ENCODE assay signal across 15 cellular contexts in genomic region chr4:71604785-71605184, GRCh38.
DNase-seq lines count a peak whose midpoint lies in the region; ATAC-seq, FAIRE-seq and TF ChIP-seq lines count a peak whose summit lies in the region.
"Had no signal": no experiment of that assay in that cellular context is flagged by ENCODE, and none has a peak within 500 bp of the region (broad histone marks: within the 10 kb centered on the region; RNA-seq: fewer than 3 reads in every experiment).

No MANE protein-coding gene starts in this region.

- no peak for FAIRE-seq in small intestine (lab: Jason Lieb, UNC)
- FAIRE-seq: A204.1 had no signal

- DNase-seq in Calu3, result no peak
- DNase-seq in small intestine, result no peak
- no peak for DNase-seq in vagina (ENCODE audit: extremely low spot score in 2 of 2)
- DNase-seq in spleen, result no peak
- DNase-seq in right lobe of liver, result no peak
- DNase-seq: amygdala; DMS53; effector memory CD8-positive, alpha-beta T cell; hippocampal formation; right cardiac atrium had no signal

- peaks cover 3 to 9% of the 10 kb centered on the region in 2 donors for H3K4me1 ChIP-seq in small intestine (ENCODE audit: control insufficient read depth in 2 of 2, insufficient read depth in 1 of 2, low read depth in 1 of 2, low read length in 1 of 2)
- H3K4me1 ChIP-seq in vagina, result no peaks in the 10 kb centered on the region
- no peaks in the 10 kb centered on the region for H3K4me1 ChIP-seq in spleen
- H3K4me1 ChIP-seq in right lobe of liver, result peaks cover 0 to 5% (median 0%) of the 10 kb centered on the region in 4 donors

- H3K4me1 Mint-ChIP-seq in Calu3 (ENCODE audit: low read depth, unreplicated experiment), result peaks cover 49% of the 10 kb centered on the region

- H3K4me3 ChIP-seq in small intestine (ENCODE audit: low read depth in 1 of 2, low read length in 2 of 2), result no peak overlapping the region
- H3K4me3 ChIP-seq in vagina, result no peak overlapping the region
- H3K4me3 ChIP-seq in spleen, result no peak overlapping the region
- no peak overlapping the region for H3K4me3 ChIP-seq in right lobe of liver

- TF ChIP-seq CTCF in Calu3 (IDR thresholded peaks at IDR 0.05; ENCODE audit: unreplicated experiment) (no peak), vagina (IDR thresholded peaks at IDR 0.05) (no peak), spleen (IDR thresholded peaks at IDR 0.05 in 8 of 11, conservative IDR thresholded peaks at IDR 0.05 in 3 of 11) (no peak), right lobe of liver (IDR thresholded peaks at IDR 0.05) (no peak)

- BruUV-seq in Calu3 (replicated peaks; lab: Mats Ljungman, UMichigan), result no TSS peak

- peaks cover 66% of the 10 kb centered on the region for H3K36me3 Mint-ChIP-seq in Calu3 (ENCODE audit: insufficient read depth, unreplicated experiment)

- CTCF ChIA-PET in Calu3 (lab: Charles Lee), result interaction anchor here (0.9 kb wide), 1 partner anchor 54 kb away, joined by 3 read pairs; no protein-coding TSS in a partner anchor

- ATAC-seq in GM19328 (IDR thresholded peaks at IDR 0.05; ENCODE audit: unreplicated experiment), result peak; percentile 93
- peak; percentile 86 for ATAC-seq in HG02678 (IDR thresholded peaks at IDR 0.05; ENCODE audit: unreplicated experiment)
- ATAC-seq in HG03442 (IDR thresholded peaks at IDR 0.05; ENCODE audit: unreplicated experiment), result peak; percentile 100
- ATAC-seq in right lobe of liver, result no peak
- ATAC-seq: effector memory CD8-positive, alpha-beta T cell; HCT116; right cardiac atrium had no signal

- no peak for TF ChIP-seq POLR2A in vagina (IDR thresholded peaks at IDR 0.05)
- TF ChIP-seq POLR2A in spleen (IDR thresholded peaks at IDR 0.05), result no peak
- no peak for TF ChIP-seq POLR2A in right lobe of liver (IDR thresholded peaks at IDR 0.05)

- no peaks in the 10 kb centered on the region for H3K27me3 Mint-ChIP-seq in Calu3 (ENCODE audit: unreplicated experiment)

- H3K27ac Mint-ChIP-seq in Calu3 (ENCODE audit: unreplicated experiment), result peak overlapping the region; percentile 89
- H3K27ac Mint-ChIP-seq: effector memory CD8-positive, alpha-beta T cell had no signal

- H3K27ac ChIP-seq in small intestine (ENCODE audit: low read depth in 1 of 2, low read length in 1 of 2), result no peak overlapping the region
- no peak overlapping the region for H3K27ac ChIP-seq in vagina
- H3K27ac ChIP-seq in spleen, result no peak overlapping the region
- no peak overlapping the region for H3K27ac ChIP-seq in right lobe of liver

- WGBS in small intestine, 3 donors, result 76 to 92% (median 89%) methylated on average over 5 of the region's 5 CpGs
- 72 to 79% (median 74%) methylated on average over 5 of the region's 5 CpGs for WGBS in spleen, 5 donors
- WGBS in right lobe of liver (ENCODE audit: insufficient coverage, low coverage, low lambda C conversion rate, missing lambda C conversion rate), result 65% methylated on average over 5 of the region's 5 CpGs

- intact Hi-C loops in Calu3 (cut with micrococcal nuclease; ENCODE audit: unreplicated experiment), result loop anchor here (5.0 kb wide), 2 partner anchors 52 to 108 kb away; no protein-coding TSS in a partner anchor
- intact Hi-C loops in vagina (cut with DNase I), result no loop called here
- intact Hi-C loops in spleen (cut with DNase I; ENCODE audit: low total_unique reads), result no loop called here
- intact Hi-C loops in right lobe of liver (cut with DNase I), result no loop called here

- peaks cover 6% of the 10 kb centered on the region for H3K9me3 Mint-ChIP-seq in Calu3 (ENCODE audit: low read depth, unreplicated experiment)

- peak overlapping the region; percentile 68 for H3K4me3 Mint-ChIP-seq in Calu3 (ENCODE audit: low read depth, unreplicated experiment)
- H3K4me3 Mint-ChIP-seq: effector memory CD8-positive, alpha-beta T cell had no signal

- H3K9me3 ChIP-seq in small intestine (ENCODE audit: control insufficient read depth, low read depth) (no peaks in the 10 kb centered on the region), vagina (no peaks in the 10 kb centered on the region), spleen (peaks cover 0 to 5% (median 0%) of the 10 kb centered on the region in 8 donors), right lobe of liver (no peaks in the 10 kb centered on the region)

- H3K36me3 ChIP-seq in small intestine (ENCODE audit: control insufficient read depth in 2 of 2, insufficient read depth in 2 of 2, low read length in 2 of 2), result no peaks in the 10 kb centered on the region
- H3K36me3 ChIP-seq in vagina, result no peaks in the 10 kb centered on the region
- no peaks in the 10 kb centered on the region for H3K36me3 ChIP-seq in spleen
- H3K36me3 ChIP-seq in right lobe of liver, result no peaks in the 10 kb centered on the region

- H3K27me3 ChIP-seq in small intestine (ENCODE audit: control insufficient read depth in 2 of 2, insufficient read depth in 2 of 2, low read length in 2 of 2) (no peaks in the 10 kb centered on the region), vagina (no peaks in the 10 kb centered on the region), spleen (replicated peaks in 1 of 7) (no peaks in the 10 kb centered on the region), right lobe of liver (no peaks in the 10 kb centered on the region)

Comparison
In these comparisons a context has a peak if more than half of its experiments do, and no peak if none do; other contexts are left out.
1. ATAC-seq: peak in GM19328 (single experiment), HG02678 (single experiment) and HG03442 (single experiment); none in right lobe of liver (0 of 4).